8 cellular contexts compared by ENCODE assay signal in the genomic region with DNA sequence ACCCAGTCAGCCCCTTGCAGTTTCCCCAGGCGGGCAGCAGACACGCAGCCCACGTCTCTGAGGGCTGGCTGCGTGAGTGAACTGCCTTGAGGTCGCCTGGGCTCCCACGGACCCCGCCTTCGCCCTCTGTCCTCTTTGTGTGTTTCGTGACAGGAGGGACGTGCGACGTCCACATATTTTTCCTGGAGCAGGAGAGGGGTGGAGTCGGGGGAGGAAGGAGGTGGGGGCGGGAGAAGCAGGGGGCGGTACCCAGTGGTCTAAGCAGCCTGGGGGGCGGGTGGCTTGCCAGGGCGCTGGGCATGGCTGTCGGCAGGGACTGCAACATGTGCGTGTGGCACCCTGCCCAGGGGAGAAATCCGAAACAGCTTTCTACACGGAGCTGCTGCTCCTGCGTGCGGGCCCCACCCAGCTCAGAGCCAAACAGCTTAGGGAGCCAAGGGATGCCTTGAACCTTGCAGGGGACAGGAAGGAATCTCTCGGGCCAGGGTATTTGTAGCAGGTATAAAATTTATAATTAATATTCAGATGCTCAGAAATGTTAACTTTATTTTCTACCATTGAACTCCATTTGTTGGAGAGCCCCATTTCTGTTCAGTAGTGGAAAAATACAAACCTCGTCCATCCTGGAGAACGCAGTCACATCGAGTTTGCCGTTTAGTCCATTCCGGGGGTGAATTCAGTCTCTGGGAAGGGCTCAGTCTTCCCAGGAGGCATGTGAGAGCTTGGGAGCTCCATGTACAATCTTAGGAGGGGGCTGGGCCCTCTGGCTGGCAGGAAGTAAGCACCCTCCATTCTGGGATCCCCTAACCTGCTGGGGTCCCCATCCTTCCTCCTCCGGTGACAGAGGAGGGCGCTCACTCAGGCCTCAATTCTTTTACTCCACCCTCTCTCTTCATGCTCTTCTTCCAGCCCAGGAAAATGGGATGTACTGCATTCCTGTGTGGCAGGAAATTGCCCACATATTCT.
DNase-seq lines count a peak whose midpoint lies in the region; ATAC-seq, FAIRE-seq and TF ChIP-seq lines count a peak whose summit lies in the region.

No MANE protein-coding gene starts in this region.

- H3K79me2 ChIP-seq in PC-9 (ENCODE audit: low read depth), result no peaks in the 10 kb centered on the region

- no TSS peak for BruUV-seq in PC-9 (replicated peaks; lab: Mats Ljungman, UMichigan)

- ATAC-seq in lower lobe of right lung, result peak; percentile 85 to 88
- ATAC-seq in thoracic aorta (ENCODE audit: insufficient number of reproducible peaks, low FRiP score, low read depth), result peak; percentile 70

- no peaks in the 10 kb centered on the region for H3K9me2 ChIP-seq in PC-9 (ENCODE audit: insufficient read depth)

- no peak for FAIRE-seq in D721Med (lab: Jason Lieb, UNC)

- H3K4me1 ChIP-seq in PC-9 (replicated peaks; ENCODE audit: insufficient read depth) (peaks cover 9% of the 10 kb centered on the region; the same call in 1 of the 2 replicates), ectodermal cell (ENCODE audit: control insufficient read depth, insufficient read depth, low read length) (peaks cover 10% of the 10 kb centered on the region), lower lobe of right lung (peaks cover 33% of the 10 kb centered on the region), thoracic aorta (ENCODE audit: control insufficient read depth in 1 of 2, low read depth in 2 of 2) (peaks cover 11 to 14% of the 10 kb centered on the region in 2 donors)

- peak overlapping the region; percentile 75 for H3K4me2 ChIP-seq in PC-9

- H3K27ac ChIP-seq in PC-9 (no peak overlapping the region), ectodermal cell (ENCODE audit: insufficient read depth, low read depth, low read length, poor library complexity, severe bottlenecking) (no peak overlapping the region), lower lobe of right lung (peak overlapping the region; percentile 77), thoracic aorta (peak overlapping the region; percentile 15 to 77)

- no peaks in the 10 kb centered on the region for H3K27me3 ChIP-seq in PC-9 (ENCODE audit: insufficient read depth, low read depth)
- peaks cover 17% of the 10 kb centered on the region for H3K27me3 ChIP-seq in ectodermal cell (ENCODE audit: control insufficient read depth, insufficient read depth, low read length, poor library complexity, severe bottlenecking)
- no peaks in the 10 kb centered on the region for H3K27me3 ChIP-seq in lower lobe of right lung (ENCODE audit: low read depth)
- no peaks in the 10 kb centered on the region for H3K27me3 ChIP-seq in thoracic aorta (replicated peaks; ENCODE audit: insufficient read depth)

- H3K4me3 ChIP-seq in PC-9 (peak overlapping the region; percentile 46; the same call in 1 of the 2 replicates), ectodermal cell (ENCODE audit: insufficient read depth, low read depth, low read length) (peak overlapping the region; percentile 22), lower lobe of right lung (peak overlapping the region; percentile 45), thoracic aorta (peak overlapping the region; percentile 70)

- 11 to 13% methylated on average over 30 of the region's 31 CpGs for WGBS in ectodermal cell, 2 experiments

- no peaks in the 10 kb centered on the region for H3F3A ChIP-seq in PC-9 (ENCODE audit: insufficient read depth, low read depth)

- H3K9me3 ChIP-seq in PC-9 (ENCODE audit: insufficient read depth, low read depth), result no peaks in the 10 kb centered on the region
- no peaks in the 10 kb centered on the region for H3K9me3 ChIP-seq in ectodermal cell (ENCODE audit: control insufficient read depth, low read length)
- no peaks in the 10 kb centered on the region for H3K9me3 ChIP-seq in lower lobe of right lung
- H3K9me3 ChIP-seq in thoracic aorta, result no peaks in the 10 kb centered on the region

- CTCF ChIA-PET in PC-9 (lab: Charles Lee), result interaction anchor here (0.9 kb wide), 1 partner anchor 218 kb away, joined by 4 read pairs; no protein-coding TSS in a partner anchor

- intact Hi-C loops in PC-9 (cut with micrococcal nuclease; ENCODE audit: unreplicated experiment) (loop anchor here (2.0 kb wide), 1 partner anchor 52 kb away; no protein-coding TSS in a partner anchor), lower lobe of right lung (cut with DNase I) (no loop called here)

- H3K36me3 ChIP-seq in PC-9 (ENCODE audit: low read depth) (no peaks in the 10 kb centered on the region), ectodermal cell (ENCODE audit: control insufficient read depth, insufficient read depth, low read length) (no peaks in the 10 kb centered on the region), lower lobe of right lung (no peaks in the 10 kb centered on the region), thoracic aorta (no peaks in the 10 kb centered on the region)

- peak overlapping the region; percentile 68 for H2AFZ ChIP-seq in PC-9

- POLR2A ChIA-PET in PC-9 (lab: Charles Lee; ENCODE audit: unreplicated experiment), result interaction anchor here (0.6 to 0.7 kb wide), 4 partner anchors 14 to 217 kb away, joined by 3 to 8 read pairs (median 5); no protein-coding TSS in a partner anchor

- H4K20me1 ChIP-seq in PC-9 (ENCODE audit: insufficient read depth), result no peaks in the 10 kb centered on the region

- DNase-seq in stimulated activated CD4-positive, alpha-beta T cell treated with anti-CD3 and anti-CD28 coated beads, Interleukin-15, amount 100 ng/mL, for 24 hours, result peak; percentile 21
- DNase-seq in stimulated activated CD4-positive, alpha-beta T cell treated with anti-CD3 and anti-CD28 coated beads, Interleukin-2, amount 100 ng/mL, for 24 hours, result no peak
- peak; percentile 52 to 78 for DNase-seq in PC-9
- DNase-seq in lower lobe of right lung, result peak; percentile 84
- DNase-seq in thoracic aorta (ENCODE audit: low spot score), result peak; percentile 65
- DNase-seq in DMS114 treated with DMSO at 0.1 percent for 48 hours (lab: John Stamatoyannopoulos, UW; ENCODE audit: unreplicated experiment), result no peak
- no peak for DNase-seq in D721Med (ENCODE audit: insufficient read length, low spot score)

- TF ChIP-seq CTCF in PC-9 (conservative IDR thresholded peaks at IDR 0.05) (no peak), lower lobe of right lung (IDR thresholded peaks at IDR 0.05) (no peak), thoracic aorta (IDR thresholded peaks at IDR 0.05) (no peak), D721Med (IDR thresholded peaks at IDR 0.05; ENCODE audit: insufficient read depth, missing control alignments) (no peak)

Comparison
In these comparisons a context has a peak if more than half of its experiments do, and no peak if none do; other contexts are left out.
1. DNase-seq: peak in stimulated activated CD4-positive, alpha-beta T cell treated with anti-CD3 and anti-CD28 coated beads, Interleukin-15, amount 100 ng/mL, for 24 hours (single experiment), PC-9 (2 of 2), lower lobe of right lung (single experiment) and thoracic aorta (single experiment); none in stimulated activated CD4-positive, alpha-beta T cell treated with anti-CD3 and anti-CD28 coated beads, Interleukin-2, amount 100 ng/mL, for 24 hours (0 of 2), DMS114 treated with DMSO at 0.1 percent for 48 hours (single experiment) and D721Med (single experiment).
2. H3K27ac ChIP-seq: peak in lower lobe of right lung (single experiment) and thoracic aorta (2 of 2); none in PC-9 (single experiment) and ectodermal cell (single experiment).
3. Peak in every context shown above with its lines, with median percentiles within 50 percentile points of each other: H3K4me3 ChIP-seq.